ENCODE assay signal across 20 cellular contexts in the genomic region with DNA sequence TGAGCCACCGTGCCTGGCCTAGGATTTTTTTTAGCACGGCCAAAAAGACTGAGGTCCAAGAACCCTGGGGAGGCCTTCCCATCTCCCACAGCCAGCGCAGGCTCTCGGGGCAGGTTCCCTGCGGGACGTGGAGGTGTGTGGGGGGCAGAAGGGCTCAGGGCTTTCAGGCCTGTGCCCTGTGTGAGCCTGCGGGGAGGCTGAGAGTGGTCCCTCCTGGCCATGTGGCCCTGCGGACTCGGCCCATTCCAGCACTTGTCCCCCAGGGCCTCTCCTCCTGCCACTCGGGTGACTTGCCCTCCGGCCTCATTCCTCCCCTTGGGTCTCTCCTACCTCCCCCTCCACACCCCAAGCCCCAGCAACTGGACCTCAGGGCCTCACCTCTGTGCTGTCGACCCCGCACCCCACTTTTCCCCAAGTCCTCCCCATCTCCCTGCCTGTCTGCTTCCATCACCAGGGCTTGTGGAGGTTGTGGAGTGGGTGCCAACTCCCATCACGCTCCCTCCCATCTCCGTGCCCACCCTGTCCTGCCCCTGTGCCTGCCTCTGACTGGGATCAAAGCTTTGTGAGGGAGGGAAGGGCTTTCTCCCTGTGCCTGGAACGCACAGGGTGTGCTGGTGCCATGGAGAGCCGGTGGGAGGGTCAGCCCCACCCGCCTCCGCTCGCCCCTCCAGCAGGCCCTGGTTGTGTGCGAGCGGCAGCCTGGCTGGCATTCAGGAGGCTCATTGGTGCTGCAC. TPM values are rescaled to one million over a fixed set of nuclear protein-coding genes. Genes with fewer than 3 reads are reported as not detected.
DNase-seq lines count a peak whose midpoint lies in the region; ATAC-seq and TF ChIP-seq lines count a peak whose summit lies in the region.
"Had no signal": no experiment of that assay in that cellular context is flagged by ENCODE, and none has a peak within 500 bp of the region (broad histone marks: within the 10 kb centered on the region; RNA-seq: fewer than 3 reads in every experiment).

No MANE protein-coding gene starts in this region.

- H3K23ac ChIP-seq in neuronal stem cell (ENCODE audit: low read depth, low read length, poor library complexity): no peak overlapping the region

- H4K8ac ChIP-seq in neuronal stem cell (ENCODE audit: low read depth, low read length): no peak overlapping the region

- POLR2A ChIA-PET in HEK293 (lab: Yijun Ruan, JAX): no interaction called here

- no peak overlapping the region for H3K4me3 Mint-ChIP-seq in activated naive CD4-positive, alpha-beta T cell treated with anti-CD3 and anti-CD28 coated beads, Interleukin-2, amount 10 ng/mL, durations not matched to agents 7 days and 5 days
- H3K4me3 Mint-ChIP-seq in central memory CD8-positive, alpha-beta T cell: peak overlapping the region; percentile 16
- no peak overlapping the region for H3K4me3 Mint-ChIP-seq in glutamatergic neuron (ENCODE audit: unreplicated experiment)

- H3K27me3 ChIP-seq in neuronal stem cell (ENCODE audit: control insufficient read depth in 3 of 3, insufficient read depth in 3 of 3, low read depth in 1 of 3, low read length in 3 of 3): no peaks in the 10 kb centered on the region
- H3K27me3 ChIP-seq in ovary: no peaks in the 10 kb centered on the region
- H3K27me3 ChIP-seq: BLaER1 treated with 17β-estradiol and CSF1 and Interleukin-3, amounts not matched to agents 10 nM and 100 nM had no signal

- H3K27ac ChIP-seq in HEK293 (ENCODE audit: extremely low read depth, low read depth, low read length) (no peak overlapping the region), neuronal stem cell (replicated peaks; ENCODE audit: low read length) (no peak overlapping the region), ovary (no peak overlapping the region)
- H3K27ac ChIP-seq: GM23248, RWPE1 had no signal

- ATAC-seq in central memory CD8-positive, alpha-beta T cell (replicated peaks; ENCODE audit: extremely low read depth, poor library complexity, severe bottlenecking): no peak
- ATAC-seq: GM12878, PC-3 had no signal

- peak overlapping the region; percentile 50 for H3K9ac ChIP-seq in neuronal stem cell (ENCODE audit: low read depth, low read length, poor library complexity)
- H3K9ac ChIP-seq: GM23248 had no signal

- no peak overlapping the region for H4K91ac ChIP-seq in neuronal stem cell (ENCODE audit: low read depth, low read length, poor library complexity)

- H3K36me3 Mint-ChIP-seq in activated naive CD4-positive, alpha-beta T cell treated with anti-CD3 and anti-CD28 coated beads, Interleukin-2, amount 10 ng/mL, durations not matched to agents 7 days and 5 days: peaks cover 34% of the 10 kb centered on the region
- peaks cover 17% of the 10 kb centered on the region for H3K36me3 Mint-ChIP-seq in central memory CD8-positive, alpha-beta T cell (ENCODE audit: insufficient read depth)
- H3K36me3 Mint-ChIP-seq in glutamatergic neuron (ENCODE audit: unreplicated experiment): peaks cover 3% of the 10 kb centered on the region

- no peak overlapping the region for H2BK120ac ChIP-seq in neuronal stem cell (ENCODE audit: low read depth, low read length)

- no peak overlapping the region for H2AFZ ChIP-seq in neuronal stem cell (ENCODE audit: low read length)
- H2AFZ ChIP-seq: GM23248 had no signal

- TF ChIP-seq CTCF in HEK293 (tag by site-specific recombination; IDR thresholded peaks at IDR 0.05) (no peak), glutamatergic neuron (IDR thresholded peaks at IDR 0.05; ENCODE audit: partially characterized antibody, unreplicated experiment) (no peak), ovary (IDR thresholded peaks at IDR 0.05) (no peak)

- H3K36me3 ChIP-seq in HEK293 (ENCODE audit: control insufficient read depth in 2 of 2, insufficient read depth in 1 of 2, low read length in 2 of 2) (peaks cover 11 to 83% of the 10 kb centered on the region in 2 experiments; a peak in 2 of 3 replicates), neuronal stem cell (replicated peaks in 1 of 2; ENCODE audit: control insufficient read depth in 2 of 2, insufficient read depth in 2 of 2, low read length in 2 of 2) (peaks cover 43 to 78% of the 10 kb centered on the region in 2 donors), ovary (no peaks in the 10 kb centered on the region)

- no peak overlapping the region for H3K4ac ChIP-seq in neuronal stem cell (ENCODE audit: low read length)

- H2BK5ac ChIP-seq in neuronal stem cell (ENCODE audit: low read length): no peak overlapping the region

- no peak for TF ChIP-seq POLR2A in ovary (IDR thresholded peaks at IDR 0.05)

- intact Hi-C loops in ovary (cut with DNase I): no loop called here

- no peak overlapping the region for H2BK12ac ChIP-seq in neuronal stem cell (ENCODE audit: low read length)

- CTCF ChIA-PET in activated naive CD4-positive, alpha-beta T cell treated with anti-CD3 and anti-CD28 coated beads, Interleukin-2, amount 10 ng/mL, durations not matched to agents 7 days and 5 days (lab: Charles Lee): no interaction called here
- CTCF ChIA-PET in HEK293 (lab: Yijun Ruan, JAX): interaction anchor here (0.6 kb wide), 1 partner anchor 73 kb away, joined by 3 read pairs; no protein-coding TSS in a partner anchor

- no peaks in the 10 kb centered on the region for H3K9me3 ChIP-seq in HEK293 (ENCODE audit: control insufficient read depth, insufficient read depth, low read depth, low read length)
- H3K9me3 ChIP-seq in neuronal stem cell (replicated peaks in 1 of 2; ENCODE audit: control insufficient read depth in 2 of 2, insufficient read depth in 1 of 2, low read depth in 1 of 2, low read length in 2 of 2): no peaks in the 10 kb centered on the region
- H3K9me3 ChIP-seq in ovary: no peaks in the 10 kb centered on the region
- H3K9me3 ChIP-seq: BLaER1 treated with 17β-estradiol and CSF1 and Interleukin-3, amounts not matched to agents 10 nM and 100 nM had no signal

- H3K14ac ChIP-seq in neuronal stem cell (ENCODE audit: low read length): peak overlapping the region; percentile 17

- no CpG with 5 or more reads among the region's 22 CpGs for WGBS in neuronal stem cell (ENCODE audit: extremely low coverage in 2 of 2, insufficient read length in 2 of 2, insufficient replicate concordance in 1 of 2), 2 donors
- WGBS in ovary, 3 donors: 87 to 89% (median 89%) methylated on average over 17 to 22 of the region's 22 CpGs

- H3K4me3 ChIP-seq in HEK293 (ENCODE audit: low read depth, low read length) (no peak overlapping the region), neuronal stem cell (ENCODE audit: low read length in 2 of 2) (no peak overlapping the region), ovary (no peak overlapping the region)
- H3K4me3 ChIP-seq: BLaER1 treated with 17β-estradiol and CSF1 and Interleukin-3, amounts not matched to agents 10 nM and 100 nM; GM12878; GM23248 had no signal

- DNase-seq in activated naive CD4-positive, alpha-beta T cell treated with anti-CD3 and anti-CD28 coated beads, Interleukin-2, amount 10 ng/mL, durations not matched to agents 7 days and 5 days: no peak
- no peak for DNase-seq in activated naive CD4-positive, alpha-beta T cell treated with Interleukin-2 at 50 U/mL for 16 hours
- DNase-seq in central memory CD8-positive, alpha-beta T cell (ENCODE audit: low spot score in 2 of 2): no peak
- no peak for DNase-seq in neuronal stem cell (ENCODE audit: low spot score)
- DNase-seq in glutamatergic neuron: no peak
- DNase-seq in Ammon's horn (ENCODE audit: low spot score): no peak
- DNase-seq in ovary: no peak
- DNase-seq: 8988T, DMS 273 treated with DMSO at 0.1 percent for 48 hours, GDM1, GM23248, KG1, NCI-H1436 treated with DMSO at 0.1 percent for 48 hours, NCI-H2081, NCI-H774, PC-3 had no signal

- peak overlapping the region; percentile 35 for H3K18ac ChIP-seq in neuronal stem cell (ENCODE audit: low read length)

- no peak overlapping the region for H3K4me2 ChIP-seq in neuronal stem cell (ENCODE audit: insufficient read depth, low read length, poor library complexity, severe bottlenecking)
- H3K4me2 ChIP-seq: BLaER1 treated with 17β-estradiol and CSF1 and Interleukin-3, amounts not matched to agents 10 nM and 100 nM had no signal

- H3K4me1 ChIP-seq in HEK293 (ENCODE audit: control insufficient read depth, insufficient read depth, low read length): no peaks in the 10 kb centered on the region
- peaks cover 2 to 3% of the 10 kb centered on the region in 2 donors for H3K4me1 ChIP-seq in neuronal stem cell (ENCODE audit: control insufficient read depth in 2 of 2, insufficient read depth in 1 of 2, low read depth in 1 of 2, low read length in 2 of 2)
- no peaks in the 10 kb centered on the region for H3K4me1 ChIP-seq in ovary (ENCODE audit: insufficient read depth)

- peaks cover 25% of the 10 kb centered on the region for H3K4me1 Mint-ChIP-seq in activated naive CD4-positive, alpha-beta T cell treated with anti-CD3 and anti-CD28 coated beads, Interleukin-2, amount 10 ng/mL, durations not matched to agents 7 days and 5 days
- peaks cover 24% of the 10 kb centered on the region for H3K4me1 Mint-ChIP-seq in central memory CD8-positive, alpha-beta T cell
- H3K4me1 Mint-ChIP-seq in glutamatergic neuron (ENCODE audit: low read depth, unreplicated experiment): peaks cover 5% of the 10 kb centered on the region

- H3K27ac Mint-ChIP-seq in activated naive CD4-positive, alpha-beta T cell treated with anti-CD3 and anti-CD28 coated beads, Interleukin-2, amount 10 ng/mL, durations not matched to agents 7 days and 5 days: peak overlapping the region; percentile 25
- peak overlapping the region; percentile 96 for H3K27ac Mint-ChIP-seq in central memory CD8-positive, alpha-beta T cell (ENCODE audit: low read depth)
- H3K27ac Mint-ChIP-seq in glutamatergic neuron (ENCODE audit: unreplicated experiment): no peak overlapping the region

- no peak for TF ChIP-seq EP300 in ovary (IDR thresholded peaks at IDR 0.05)

- no peaks in the 10 kb centered on the region for H3K27me3 Mint-ChIP-seq in activated naive CD4-positive, alpha-beta T cell treated with anti-CD3 and anti-CD28 coated beads, Interleukin-2, amount 10 ng/mL, durations not matched to agents 7 days and 5 days
- no peaks in the 10 kb centered on the region for H3K27me3 Mint-ChIP-seq in central memory CD8-positive, alpha-beta T cell
- H3K27me3 Mint-ChIP-seq in glutamatergic neuron (ENCODE audit: unreplicated experiment): peaks cover 7% of the 10 kb centered on the region

- no peak overlapping the region for H2AK5ac ChIP-seq in neuronal stem cell (ENCODE audit: low read depth, low read length)

- H3K9me3 Mint-ChIP-seq in activated naive CD4-positive, alpha-beta T cell treated with anti-CD3 and anti-CD28 coated beads, Interleukin-2, amount 10 ng/mL, durations not matched to agents 7 days and 5 days: no peaks in the 10 kb centered on the region
- no peaks in the 10 kb centered on the region for H3K9me3 Mint-ChIP-seq in central memory CD8-positive, alpha-beta T cell
- peaks cover 7% of the 10 kb centered on the region for H3K9me3 Mint-ChIP-seq in glutamatergic neuron (ENCODE audit: unreplicated experiment)

- no peak overlapping the region for H2BK15ac ChIP-seq in neuronal stem cell (ENCODE audit: low read length)

- H3K79me1 ChIP-seq in neuronal stem cell (ENCODE audit: low read depth, low read length): peaks cover 2% of the 10 kb centered on the region

RNA-seq across cellular contexts. Expression of a gene that starts 32.2 kb away (rescaled TPM):
- 24.0 TPM for polyA plus RNA-seq in neuronal stem cell (2013, experiment 1 of 2)
- polyA plus RNA-seq in neuronal stem cell (2013, experiment 2 of 2): 24.5 TPM
- total RNA-seq in glutamatergic neuron (ENCODE audit: unreplicated experiment) (55.4 TPM), ovary (10 to 100 TPM; 27.0 to 40.3 (median 36.2) TPM)
- polyA plus RNA-seq in ovary: 10 to 100 TPM; 20.5 to 21.3 TPM
